Comparison of ENCODE assay signal across 17 cellular contexts in genomic region chr14:80585506-80585835, GRCh38.
"Had no signal": no experiment of that assay in that cellular context is flagged by ENCODE, and none has a peak within 500 bp of the region (broad histone marks: within the 10 kb centered on the region; RNA-seq: fewer than 3 reads in every experiment).

No MANE protein-coding gene starts in this region.

- H3K27ac ChIP-seq: ovary, sigmoid colon, testis, upper lobe of left lung had no signal

- DNase-seq: activated CD4-positive, alpha-beta T cell treated with anti-CD3 and anti-CD28 coated beads, Interleukin-2, amount 10 ng/mL, durations not matched to agents 24 days and 14 days; activated CD4-positive, CD25-positive, alpha-beta regulatory T cell; activated CD8-positive, alpha-beta memory T cell treated with anti-CD3 and anti-CD28 coated beads, Interleukin-2, amount 50 U/mL, for 48 hours; activated gamma-delta T cell; activated T-cell treated with anti-CD3 and anti-CD28 coated beads, Interleukin-2, amount 50 U/mL, for 72 hours; amygdala; effector memory CD8-positive, alpha-beta T cell; hippocampal formation; ovary; sigmoid colon; stimulated activated CD4-positive, alpha-beta T cell treated with anti-CD3 and anti-CD28 coated beads, Interleukin-1b, Interleukin-23, amount 100 ng/mL, for 48 hours; stimulated activated naive CD8-positive, alpha-beta T cell treated with anti-CD3 and anti-CD28 coated beads, Interleukin-15, amount 100 ng/mL, for 72 hours; testis; upper lobe of left lung had no signal

- H3K27ac Mint-ChIP-seq: activated CD4-positive, alpha-beta T cell treated with anti-CD3 and anti-CD28 coated beads, Interleukin-2, amount 10 ng/mL, durations not matched to agents 24 days and 14 days; activated naive CD4-positive, alpha-beta T cell treated with anti-CD3 and anti-CD28 coated beads, Interleukin-2, amount 50 U/mL, for 72 hours; activated T-cell treated with anti-CD3 and anti-CD28 coated beads, Interleukin-2, amount 50 U/mL, for 72 hours; brain; effector memory CD8-positive, alpha-beta T cell; stimulated activated naive CD8-positive, alpha-beta T cell treated with anti-CD3 and anti-CD28 coated beads, Interleukin-15, amount 100 ng/mL, for 72 hours; T-helper 2 cell treated with Interferon-gamma antibody and Interleukin-4, amounts not matched to agents 5 μg/mL and 100 μg/mL, for 36 hours had no signal

- H3K9me3 Mint-ChIP-seq: activated CD4-positive, alpha-beta T cell treated with anti-CD3 and anti-CD28 coated beads, Interleukin-2, amount 10 ng/mL, durations not matched to agents 24 days and 14 days; activated T-cell treated with anti-CD3 and anti-CD28 coated beads, Interleukin-2, amount 50 U/mL, for 72 hours; effector memory CD8-positive, alpha-beta T cell; stimulated activated naive CD8-positive, alpha-beta T cell treated with anti-CD3 and anti-CD28 coated beads, Interleukin-15, amount 100 ng/mL, for 72 hours; T-helper 2 cell treated with Interferon-gamma antibody and Interleukin-4, amounts not matched to agents 5 μg/mL and 100 μg/mL, for 36 hours had no signal

- H3K36me3 ChIP-seq: ovary, sigmoid colon, upper lobe of left lung had no signal

- H3K4me3 Mint-ChIP-seq: activated CD4-positive, alpha-beta T cell treated with anti-CD3 and anti-CD28 coated beads, Interleukin-2, amount 10 ng/mL, durations not matched to agents 24 days and 14 days; activated T-cell treated with anti-CD3 and anti-CD28 coated beads, Interleukin-2, amount 50 U/mL, for 72 hours; brain; effector memory CD8-positive, alpha-beta T cell; stimulated activated naive CD8-positive, alpha-beta T cell treated with anti-CD3 and anti-CD28 coated beads, Interleukin-15, amount 100 ng/mL, for 72 hours; T-helper 2 cell treated with Interferon-gamma antibody and Interleukin-4, amounts not matched to agents 5 μg/mL and 100 μg/mL, for 36 hours had no signal

- H3K27me3 Mint-ChIP-seq: activated CD4-positive, alpha-beta T cell treated with anti-CD3 and anti-CD28 coated beads, Interleukin-2, amount 10 ng/mL, durations not matched to agents 24 days and 14 days; brain; effector memory CD8-positive, alpha-beta T cell; stimulated activated naive CD8-positive, alpha-beta T cell treated with anti-CD3 and anti-CD28 coated beads, Interleukin-15, amount 100 ng/mL, for 72 hours had no signal

- H3K4me3 ChIP-seq: ovary, sigmoid colon, testis, upper lobe of left lung had no signal

- H3K4me1 ChIP-seq: testis, upper lobe of left lung had no signal

- H3K36me3 Mint-ChIP-seq: brain had no signal

- H3K27me3 ChIP-seq: ovary, sigmoid colon, testis, upper lobe of left lung had no signal

- ATAC-seq: activated naive CD4-positive, alpha-beta T cell treated with anti-CD3 and anti-CD28 coated beads, Interleukin-2, amount 50 U/mL, for 72 hours; activated T-cell treated with anti-CD3 and anti-CD28 coated beads, Interleukin-2, amount 50 U/mL, for 72 hours; effector memory CD8-positive, alpha-beta T cell; stimulated activated naive CD8-positive, alpha-beta T cell treated with anti-CD3 and anti-CD28 coated beads, Interleukin-15, amount 100 ng/mL, for 72 hours had no signal

- H3K9me3 ChIP-seq: ovary, sigmoid colon, testis, upper lobe of left lung had no signal
